Comparison of ENCODE assay signal across 8 cellular contexts in the genomic region with DNA sequence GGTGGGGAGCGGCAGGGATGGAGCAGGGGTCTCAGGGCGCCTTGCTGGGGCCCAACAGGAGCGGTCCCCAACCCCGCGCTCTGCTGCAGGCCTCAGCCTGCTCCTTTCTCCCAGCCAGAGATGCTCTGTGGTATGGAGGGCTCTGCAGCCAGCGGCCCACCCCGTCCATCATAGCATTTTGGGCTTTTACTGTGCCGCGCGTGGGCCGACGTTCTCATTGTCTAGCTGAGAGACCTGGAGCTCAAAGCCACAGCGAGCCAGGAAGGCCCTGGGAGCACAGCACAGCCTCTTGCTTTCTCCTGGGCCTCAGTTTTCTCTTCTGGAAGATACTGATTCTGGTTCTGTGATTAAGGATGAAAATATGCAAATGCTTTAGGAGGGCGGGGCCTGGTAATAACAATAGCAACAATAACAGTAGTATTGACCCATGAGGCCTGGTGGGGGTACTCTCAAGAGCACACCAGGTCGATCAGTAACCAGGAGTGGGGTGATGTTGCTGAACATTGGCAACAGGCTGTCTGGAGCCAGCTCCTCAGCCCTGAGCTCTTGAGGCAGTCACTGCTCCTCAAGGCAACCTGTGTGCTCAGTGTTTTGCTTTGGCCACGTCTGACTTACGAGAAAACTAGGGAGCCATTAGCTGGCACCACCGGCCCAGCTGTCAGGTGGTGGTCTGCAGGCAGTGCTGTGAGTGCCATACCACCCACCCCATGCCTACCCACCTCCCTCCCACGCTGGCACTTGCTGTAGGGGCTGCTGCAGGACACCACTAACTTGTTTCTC. TPM values are rescaled to one million over a fixed set of nuclear protein-coding genes. Genes with fewer than 3 reads are reported as not detected.
DNase-seq lines count a peak whose midpoint lies in the region; ATAC-seq and TF ChIP-seq lines count a peak whose summit lies in the region.

No MANE protein-coding gene starts in this region.

- no peaks in the 10 kb centered on the region for H3K9me3 Mint-ChIP-seq in mesothelial cell of epicardium

- peak overlapping the region in 8 of 12 donors; percentile 82 to 98 (median 92) for H3K27ac ChIP-seq in heart left ventricle
- H3K27ac ChIP-seq in angular gyrus (ENCODE audit: low read depth, low read length) = peak overlapping the region; percentile 67
- peak overlapping the region; percentile 77 to 86 for H3K27ac ChIP-seq in uterus

- H3K36me3 Mint-ChIP-seq in mesothelial cell of epicardium = peaks cover 6% of the 10 kb centered on the region

- WGBS in heart left ventricle, 4 donors = 39 to 49% (median 41%) methylated on average over 16 to 19 of the region's 19 CpGs

- DNase-seq in heart left ventricle (peak in 1 of 5 donors; percentile 24), cardiac septum (ENCODE audit: low spot score) (no peak), mesothelial cell of epicardium (ENCODE audit: low spot score in 2 of 2, unreplicated experiment in 2 of 2) (no peak), uterus (no peak), HT-29 (ENCODE audit: low spot score) (no peak)
- DNase-seq in activated T-cell treated with anti-CD3 and anti-CD28 coated beads, Interleukin-2, amount 50 U/mL, for 48 hours = no peak

- TF ChIP-seq CTCF in heart left ventricle (IDR thresholded peaks at IDR 0.05) = peak in 4 of 12 donors; percentile 4 to 21 (median 18)
- peak; percentile 5 for TF ChIP-seq CTCF in mesothelial cell of epicardium (IDR thresholded peaks at IDR 0.05; ENCODE audit: unreplicated experiment)
- no peak for TF ChIP-seq CTCF in uterus (IDR thresholded peaks at IDR 0.05)

- H3K4me1 Mint-ChIP-seq in mesothelial cell of epicardium = peaks cover 16% of the 10 kb centered on the region

- ATAC-seq in heart left ventricle = no peak
- ATAC-seq in HG02571 (IDR thresholded peaks at IDR 0.05; ENCODE audit: unreplicated experiment) = no peak

- H3K27me3 Mint-ChIP-seq in mesothelial cell of epicardium (ENCODE audit: low read depth) = peaks cover 42% of the 10 kb centered on the region

- H3K4me3 Mint-ChIP-seq in mesothelial cell of epicardium = peak overlapping the region; percentile 10

- no peaks in the 10 kb centered on the region for H3K9me3 ChIP-seq in heart left ventricle
- no peaks in the 10 kb centered on the region for H3K9me3 ChIP-seq in uterus

- H3K27ac Mint-ChIP-seq in mesothelial cell of epicardium = no peak overlapping the region

- intact Hi-C loops in heart left ventricle (cut with DNase I) = loop anchor here (1.0 to 10.0 kb wide), 13 partner anchors 55 to 148 kb away; no protein-coding TSS in a partner anchor
- intact Hi-C loops in cardiac septum (cut with DNase I) = loop anchor here (5.0 kb wide), 5 partner anchors 55 to 145 kb away; no protein-coding TSS in a partner anchor
- intact Hi-C loops in uterus (cut with DNase I; ENCODE audit: low total_unique reads) = loop anchor here (10.0 kb wide), 1 partner anchor 98 kb away; a partner anchor contains a TSS

- H3K27me3 ChIP-seq in heart left ventricle (peaks cover 0 to 7% (median 0%) of the 10 kb centered on the region in 9 donors), uterus (no peaks in the 10 kb centered on the region)

- H3K36me3 ChIP-seq in heart left ventricle (peaks cover 0 to 9% (median 5%) of the 10 kb centered on the region in 9 donors), uterus (no peaks in the 10 kb centered on the region)

- H3K4me1 ChIP-seq in heart left ventricle = peaks cover 0 to 43% (median 22%) of the 10 kb centered on the region in 12 donors
- peaks cover 0 to 11% of the 10 kb centered on the region in 2 donors for H3K4me1 ChIP-seq in uterus

- H3K4me3 ChIP-seq in heart left ventricle = peak overlapping the region in 11 of 12 donors; percentile 50 to 81 (median 69)
- peak overlapping the region in 1 of 2 donors; percentile 56 for H3K4me3 ChIP-seq in uterus

- TF ChIP-seq POLR2A in heart left ventricle (IDR thresholded peaks at IDR 0.05) (no peak), uterus (IDR thresholded peaks at IDR 0.05) (peak in 1 of 2 donors; percentile 15)

RNA-seq across cellular contexts. Expression of a gene that starts 1.1 kb away (rescaled TPM):
- total RNA-seq in heart left ventricle (10 to 100 TPM in 6 of 9 donors, 1 to 10 TPM in 3; 1.5 to 43.5 (median 16.2) TPM), cardiac septum (4.4 TPM), mesothelial cell of epicardium (1.9 to 2.8 TPM (median 2.1 TPM) in 3 replicates), uterus (10 to 100 TPM in 1 of 4 donors, 1 to 10 TPM in 2, under 1 TPM in 1; 0.59 to 12.7 (median 7.4) TPM)
- 10 to 100 TPM; 18.4 to 79.2 TPM for polyA plus RNA-seq in heart left ventricle
- total RNA-seq in HT-29 (2014; rRNA removed; shearing (Covaris generic)) = 5.9 and 6.0 TPM in 2 replicates

RNA-seq across cellular contexts. Expression of a gene that starts 20.5 kb away (rescaled TPM):
- total RNA-seq in heart left ventricle (10 to 100 TPM; 26.3 to 64.4 (median 33.0) TPM), cardiac septum (30.5 TPM), mesothelial cell of epicardium (17.9 to 20.1 TPM (median 18.9 TPM) in 3 replicates), uterus (10 to 100 TPM in 3 of 4 donors, 1 to 10 TPM in 1; 3.2 to 17.4 (median 13.4) TPM)
- polyA plus RNA-seq in heart left ventricle = 10 to 100 TPM; 36.2 to 44.7 TPM
- total RNA-seq in HT-29 (2014; rRNA removed; shearing (Covaris generic)) = 8.9 and 10.5 TPM in 2 replicates
